Comparison of ENCODE assay signal across 36 cellular contexts in the genomic region with DNA sequence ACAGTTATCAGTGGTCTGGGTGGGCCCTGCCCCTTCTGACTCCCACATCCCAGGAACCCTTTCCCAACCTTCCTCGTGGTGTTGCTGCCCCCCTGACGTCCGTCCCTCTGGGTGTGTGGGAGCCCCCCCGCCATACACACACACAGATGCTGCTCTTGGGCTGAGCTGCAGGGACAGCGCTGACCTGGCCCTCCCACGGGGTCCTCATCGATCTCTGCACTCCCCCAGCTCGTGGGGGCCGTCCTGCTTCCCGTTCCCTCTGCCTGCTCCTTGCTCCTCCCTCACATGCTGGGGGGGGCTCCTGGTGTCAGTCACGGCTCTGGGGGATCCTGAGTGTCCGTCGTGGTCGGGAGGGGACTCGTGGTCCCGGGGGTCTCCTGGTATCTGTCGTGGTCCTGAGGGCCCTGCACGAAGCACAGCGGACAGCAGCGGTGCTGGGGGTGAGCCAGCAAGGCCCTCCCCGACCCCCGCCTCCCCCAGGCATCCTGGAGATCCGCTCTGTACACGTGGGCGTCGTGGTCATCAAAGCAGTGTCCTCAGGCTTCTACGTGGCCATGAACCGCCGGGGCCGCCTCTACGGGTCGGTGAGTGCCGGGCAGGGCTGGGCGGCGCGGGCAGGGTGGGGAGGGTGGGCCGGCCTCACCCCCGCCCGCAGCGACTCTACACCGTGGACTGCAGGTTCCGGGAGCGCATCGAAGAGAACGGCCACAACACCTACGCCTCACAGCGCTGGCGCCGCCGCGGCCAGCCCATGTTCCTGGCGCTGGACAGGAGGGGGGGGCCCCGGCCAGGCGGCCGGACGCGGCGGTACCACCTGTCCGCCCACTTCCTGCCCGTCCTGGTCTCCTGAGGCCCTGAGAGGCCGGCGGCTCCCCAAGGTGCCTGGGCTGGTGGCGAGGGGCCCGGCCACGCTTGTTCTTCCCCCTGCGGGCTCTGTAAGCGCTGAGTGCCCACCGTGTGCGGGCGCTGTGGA. TPM values are rescaled to one million over a fixed set of nuclear protein-coding genes. Genes with fewer than 3 reads are reported as not detected.
"Had no signal": no experiment of that assay in that cellular context is flagged by ENCODE, and none has a peak within 500 bp of the region (broad histone marks: within the 10 kb centered on the region; RNA-seq: fewer than 3 reads in every experiment).

No MANE protein-coding gene starts in this region.

- H3K4me3 Mint-ChIP-seq: activated B cell treated with CpG ODN at 0.5 μM for 24 hours; activated CD8-positive, alpha-beta T cell treated with anti-CD3 and anti-CD28 coated beads for 36 hours; activated naive CD8-positive, alpha-beta T cell; activated T-cell treated with anti-CD3 and anti-CD28 coated beads, Interleukin-2, amount 50 U/mL, for 72 hours; central memory CD8-positive, alpha-beta T cell; dendritic cell treated with granulocyte-macrophage colony-stimulating factor and Interleukin-4, amounts not matched to agents 40 ng/mL and 50 ng/mL, for 4 days; endodermal cell; mesothelial cell of epicardium; naive B cell; nephron progenitor cell; stimulated activated effector memory CD8-positive, alpha-beta T cell treated with anti-CD3 and anti-CD28 coated beads, Interleukin-12 subunit alpha, Interleukin-12 subunit beta, amount 100 ng/mL, for 72 hours; T-helper 17 cell had no signal

- H3K27me3 Mint-ChIP-seq: activated B cell treated with CpG ODN at 0.5 μM for 24 hours; activated CD8-positive, alpha-beta T cell treated with anti-CD3 and anti-CD28 coated beads for 36 hours; activated naive CD8-positive, alpha-beta T cell; central memory CD8-positive, alpha-beta T cell; naive B cell; T-helper 17 cell had no signal

- FAIRE-seq: bronchial epithelial cell, keratinocyte had no signal

- H3K27ac ChIP-seq: neutrophil, right lobe of liver, stomach, thyroid gland, upper lobe of left lung, vagina had no signal

- H3K4me3 ChIP-seq: right lobe of liver, stomach, thyroid gland, upper lobe of left lung, vagina had no signal

- H3K9me3 ChIP-seq: neutrophil, right lobe of liver, stomach, thyroid gland, upper lobe of left lung, vagina had no signal

- H3K9me3 Mint-ChIP-seq: activated B cell treated with CpG ODN at 0.5 μM for 24 hours; activated CD8-positive, alpha-beta T cell treated with anti-CD3 and anti-CD28 coated beads for 36 hours; activated T-cell treated with anti-CD3 and anti-CD28 coated beads, Interleukin-2, amount 50 U/mL, for 72 hours; central memory CD8-positive, alpha-beta T cell; dendritic cell treated with granulocyte-macrophage colony-stimulating factor and Interleukin-4, amounts not matched to agents 40 ng/mL and 50 ng/mL, for 4 days; endodermal cell; mesothelial cell of epicardium; naive B cell; nephron progenitor cell; stimulated activated effector memory CD8-positive, alpha-beta T cell treated with anti-CD3 and anti-CD28 coated beads, Interleukin-12 subunit alpha, Interleukin-12 subunit beta, amount 100 ng/mL, for 72 hours had no signal

- H3K4me1 Mint-ChIP-seq: endodermal cell had no signal

- ATAC-seq: activated CD8-positive, alpha-beta T cell treated with anti-CD3 and anti-CD28 coated beads for 36 hours; activated T-cell treated with anti-CD3 and anti-CD28 coated beads, Interleukin-2, amount 50 U/mL, for 72 hours; esophagus mucosa; left cardiac atrium; right lobe of liver; stimulated activated effector memory CD8-positive, alpha-beta T cell treated with anti-CD3 and anti-CD28 coated beads, Interleukin-12 subunit alpha, Interleukin-12 subunit beta, amount 100 ng/mL, for 72 hours; T-helper 17 cell had no signal

- H3K27ac Mint-ChIP-seq: activated CD8-positive, alpha-beta T cell treated with anti-CD3 and anti-CD28 coated beads for 36 hours; activated naive CD8-positive, alpha-beta T cell; activated T-cell treated with anti-CD3 and anti-CD28 coated beads, Interleukin-2, amount 50 U/mL, for 72 hours; dendritic cell treated with granulocyte-macrophage colony-stimulating factor and Interleukin-4, amounts not matched to agents 40 ng/mL and 50 ng/mL, for 4 days; endodermal cell; mesothelial cell of epicardium; nephron progenitor cell; progenitor cell of endocrine pancreas; stimulated activated effector memory CD8-positive, alpha-beta T cell treated with anti-CD3 and anti-CD28 coated beads, Interleukin-12 subunit alpha, Interleukin-12 subunit beta, amount 100 ng/mL, for 72 hours had no signal

- H3K36me3 Mint-ChIP-seq: activated naive CD8-positive, alpha-beta T cell had no signal

- DNase-seq: activated B cell treated with CpG ODN at 0.5 μM for 24 hours; activated CD4-positive, alpha-beta T cell treated with anti-CD3 and anti-CD28 coated beads, Interleukin-2, amount 50 U/mL, for 1 hour; activated CD8-positive, alpha-beta T cell treated with anti-CD3 and anti-CD28 coated beads for 36 hours; activated effector memory CD4-positive, alpha-beta T cell treated with Interleukin-2 at 50 U/mL for 16 hours; activated naive CD4-positive, alpha-beta T cell treated with Interleukin-2 at 50 U/mL for 16 hours; activated T-cell treated with anti-CD3 and anti-CD28 coated beads, Interleukin-2, amount 50 U/mL, for 72 hours; amniotic stem cell; endodermal cell; foreskin fibroblast; head of caudate nucleus; hippocampal formation; left cardiac atrium; mammary epithelial cell; naive B cell; nephron progenitor cell; stimulated activated CD4-positive, alpha-beta T cell treated with anti-CD3 and anti-CD28 coated beads, Interleukin-4, amount 100 ng/mL, for 24 hours; stomach; T-helper 17 cell; thyroid gland had no signal

- H3K27me3 ChIP-seq: right lobe of liver, thyroid gland, upper lobe of left lung, vagina had no signal

- H3K4me1 ChIP-seq: right lobe of liver had no signal

RNA-seq across cellular contexts. Expression of a gene that starts 3.4 kb away (rescaled TPM):
- total RNA-seq: activated T-cell treated with anti-CD3 and anti-CD28 coated beads, Interleukin-2, amount 50 U/mL, for 72 hours; bronchial epithelial cell; mammary epithelial cell; skeletal muscle tissue; thyroid gland; vagina had no signal
- polyA plus RNA-seq: keratinocyte, liver, mammary epithelial cell had no signal

RNA-seq across cellular contexts. Expression of a gene that starts 52.2 kb away (rescaled TPM):
- total RNA-seq: activated B cell treated with CpG ODN at 0.5 μM for 24 hours; activated CD8-positive, alpha-beta T cell treated with anti-CD3 and anti-CD28 coated beads for 36 hours; bronchial epithelial cell; endodermal cell; esophagus mucosa; left cardiac atrium; mammary epithelial cell; mesothelial cell of epicardium; osteocyte; progenitor cell of endocrine pancreas; renal cortical epithelial cell; skeletal muscle tissue; stomach; T-helper 17 cell; thyroid gland; vagina had no signal
- polyA plus RNA-seq: keratinocyte, mammary epithelial cell, stomach had no signal
